12 cellular contexts compared by ENCODE assay signal in the genomic region with DNA sequence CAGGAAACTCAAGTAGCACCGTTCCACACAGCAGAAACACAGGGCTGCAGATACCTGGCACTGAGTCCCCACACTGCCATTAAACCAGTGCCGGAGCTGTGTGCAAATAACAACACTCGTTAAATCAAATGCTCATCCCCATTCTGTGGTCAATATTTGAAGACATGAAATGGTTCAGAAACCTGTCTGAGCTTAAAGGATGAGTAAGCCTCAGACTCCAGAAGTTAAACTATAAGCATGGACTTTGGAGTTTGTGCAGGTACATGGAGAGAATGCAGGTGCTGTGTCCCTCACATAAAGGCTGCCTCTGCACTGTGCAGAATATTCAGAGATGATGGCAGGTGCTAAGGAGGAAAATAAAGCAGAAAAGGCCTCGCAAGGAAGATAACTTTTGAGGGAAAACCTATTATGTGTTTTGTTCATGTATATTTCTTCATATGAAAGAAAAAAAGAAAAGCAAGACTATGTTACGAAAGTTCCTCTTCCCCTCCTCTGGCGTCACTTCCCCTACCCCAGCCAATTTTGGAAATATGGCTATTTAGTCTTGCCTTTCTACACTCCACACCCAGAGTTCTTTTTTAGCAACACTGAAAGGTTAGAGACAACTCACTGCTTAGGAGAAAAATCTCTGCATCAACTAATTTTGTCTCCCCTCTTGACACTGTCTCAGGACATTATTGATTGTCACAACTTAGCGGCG. TPM values are rescaled to one million over a fixed set of nuclear protein-coding genes. Genes with fewer than 3 reads are reported as not detected.
DNase-seq lines count a peak whose midpoint lies in the region; ATAC-seq and TF ChIP-seq lines count a peak whose summit lies in the region.
"Had no signal": no experiment of that assay in that cellular context is flagged by ENCODE, and none has a peak within 500 bp of the region (broad histone marks: within the 10 kb centered on the region; RNA-seq: fewer than 3 reads in every experiment).

No MANE protein-coding gene starts in this region.

- peak overlapping the region in 1 of 5 donors; percentile 31 for H3K9ac ChIP-seq in subcutaneous abdominal adipose tissue (ENCODE audit: low read length in 5 of 5)

- H3K4me1 ChIP-seq in adrenal gland (replicated peaks in 1 of 2), result peaks cover 8 to 44% of the 10 kb centered on the region in 2 donors
- H3K4me1 ChIP-seq in subcutaneous abdominal adipose tissue (ENCODE audit: control insufficient read depth in 5 of 5, insufficient read depth in 5 of 5, low read length in 5 of 5), result peaks cover 2 to 24% (median 24%) of the 10 kb centered on the region in 5 donors
- H3K4me1 ChIP-seq in uterus, result no peaks in the 10 kb centered on the region

- H3K4me3 Mint-ChIP-seq in activated CD8-positive, alpha-beta memory T cell treated with anti-CD3 and anti-CD28 coated beads, Interleukin-2, amount 10 ng/mL, durations not matched to agents 7 days and 5 days, result no peak overlapping the region
- H3K4me3 Mint-ChIP-seq: CD4-positive, alpha-beta memory T cell; IgD-negative memory B cell; stimulated activated naive B cell treated with anti-CD40 and anti-IgM and Interleukin-4, amounts not matched to agents 10 μg/mL and 1 μg/mL and 100 μg/mL, for 72 hours had no signal

- WGBS in adrenal gland, 4 donors, result 75 to 79% (median 76%) methylated on average over 8 of the region's 8 CpGs

- no peaks in the 10 kb centered on the region for H3K27me3 Mint-ChIP-seq in activated CD8-positive, alpha-beta memory T cell treated with anti-CD3 and anti-CD28 coated beads, Interleukin-2, amount 10 ng/mL, durations not matched to agents 7 days and 5 days
- H3K27me3 Mint-ChIP-seq: CD4-positive, alpha-beta memory T cell; stimulated activated naive B cell treated with anti-CD40 and anti-IgM and Interleukin-4, amounts not matched to agents 10 μg/mL and 1 μg/mL and 100 μg/mL, for 72 hours had no signal

- CTCF ChIA-PET in activated CD8-positive, alpha-beta memory T cell treated with anti-CD3 and anti-CD28 coated beads, Interleukin-2, amount 10 ng/mL, durations not matched to agents 7 days and 5 days (lab: Charles Lee), result no interaction called here

- no peaks in the 10 kb centered on the region for H3K9me3 Mint-ChIP-seq in activated CD8-positive, alpha-beta memory T cell treated with anti-CD3 and anti-CD28 coated beads, Interleukin-2, amount 10 ng/mL, durations not matched to agents 7 days and 5 days (ENCODE audit: low read depth)
- H3K9me3 Mint-ChIP-seq: CD4-positive, alpha-beta memory T cell; IgD-negative memory B cell; stimulated activated naive B cell treated with anti-CD40 and anti-IgM and Interleukin-4, amounts not matched to agents 10 μg/mL and 1 μg/mL and 100 μg/mL, for 72 hours had no signal

- H3K36me3 Mint-ChIP-seq in activated CD8-positive, alpha-beta memory T cell treated with anti-CD3 and anti-CD28 coated beads, Interleukin-2, amount 10 ng/mL, durations not matched to agents 7 days and 5 days, result peaks cover 13% of the 10 kb centered on the region
- H3K36me3 Mint-ChIP-seq: CD4-positive, alpha-beta memory T cell; stimulated activated naive B cell treated with anti-CD40 and anti-IgM and Interleukin-4, amounts not matched to agents 10 μg/mL and 1 μg/mL and 100 μg/mL, for 72 hours had no signal

- ATAC-seq in activated CD8-positive, alpha-beta memory T cell treated with anti-CD3 and anti-CD28 coated beads, Interleukin-2, amount 10 ng/mL, durations not matched to agents 7 days and 5 days, result no peak
- ATAC-seq: GM12878; stimulated activated naive B cell treated with anti-CD40 and anti-IgM and Interleukin-4, amounts not matched to agents 10 μg/mL and 1 μg/mL and 100 μg/mL, for 72 hours had no signal

- TF ChIP-seq POLR2A in adrenal gland (IDR thresholded peaks at IDR 0.05), result no peak
- no peak for TF ChIP-seq POLR2A in uterus (IDR thresholded peaks at IDR 0.05)

- in situ Hi-C loops in ACHN (cut with HindIII; ENCODE audit: low pct_ligation_motif_present, low pct_unique_long_range_greater_than_20kb, low sequenced_read_pairs), result no loop called here

- peaks cover 67% of the 10 kb centered on the region for H3K4me1 Mint-ChIP-seq in activated CD8-positive, alpha-beta memory T cell treated with anti-CD3 and anti-CD28 coated beads, Interleukin-2, amount 10 ng/mL, durations not matched to agents 7 days and 5 days

- H3K27ac ChIP-seq in adrenal gland (peak overlapping the region in 4 of 5 donors; percentile 51 to 84 (median 74)), subcutaneous abdominal adipose tissue (ENCODE audit: low read depth, low read length) (peak overlapping the region; percentile 52), uterus (no peak overlapping the region)

- no peak for TF ChIP-seq CTCF in adrenal gland (IDR thresholded peaks at IDR 0.05)
- TF ChIP-seq CTCF in uterus (IDR thresholded peaks at IDR 0.05), result no peak

- H3K9me3 ChIP-seq in adrenal gland (replicated peaks in 1 of 3) (no peaks in the 10 kb centered on the region), subcutaneous abdominal adipose tissue (ENCODE audit: control insufficient read depth in 5 of 5, low read length in 5 of 5) (no peaks in the 10 kb centered on the region), uterus (no peaks in the 10 kb centered on the region)

- H3K4me3 ChIP-seq in adrenal gland (no peak overlapping the region), subcutaneous abdominal adipose tissue (ENCODE audit: low read depth in 1 of 5, low read length in 5 of 5) (no peak overlapping the region), uterus (no peak overlapping the region)
- H3K4me3 ChIP-seq: GM12878 had no signal

- DNase-seq in activated CD8-positive, alpha-beta memory T cell treated with anti-CD3 and anti-CD28 coated beads, Interleukin-2, amount 10 ng/mL, durations not matched to agents 7 days and 5 days, result no peak
- no peak for DNase-seq in activated CD8-positive, alpha-beta memory T cell treated with anti-CD3 and anti-CD28 coated beads for 24 hours
- peak; percentile 84 for DNase-seq in NCI-H69 (lab: John Stamatoyannopoulos, UW)
- peak in 1 of 7 donors; percentile 5 for DNase-seq in adrenal gland
- no peak for DNase-seq in ACHN
- no peak for DNase-seq in stimulated activated CD4-positive, alpha-beta T cell treated with anti-CD3 and anti-CD28 coated beads, Interleukin-2, amount 100 ng/mL, for 48 hours
- no peak for DNase-seq in uterus
- DNase-seq: CD4-positive, alpha-beta memory T cell; stimulated activated naive B cell treated with anti-CD40 and anti-IgM and Interleukin-4, amounts not matched to agents 10 μg/mL and 1 μg/mL and 100 μg/mL, for 72 hours had no signal

- H3K27ac Mint-ChIP-seq in activated CD8-positive, alpha-beta memory T cell treated with anti-CD3 and anti-CD28 coated beads, Interleukin-2, amount 10 ng/mL, durations not matched to agents 7 days and 5 days, result peak overlapping the region; percentile 50
- H3K27ac Mint-ChIP-seq: IgD-negative memory B cell; stimulated activated naive B cell treated with anti-CD40 and anti-IgM and Interleukin-4, amounts not matched to agents 10 μg/mL and 1 μg/mL and 100 μg/mL, for 72 hours had no signal

- intact Hi-C loops in adrenal gland (cut with DNase I) (no loop called here), uterus (cut with DNase I; ENCODE audit: low total_unique reads) (no loop called here)

- H3K27me3 ChIP-seq in adrenal gland (no peaks in the 10 kb centered on the region), subcutaneous abdominal adipose tissue (ENCODE audit: control insufficient read depth in 5 of 5, insufficient read depth in 4 of 5, low read length in 5 of 5) (no peaks in the 10 kb centered on the region), uterus (no peaks in the 10 kb centered on the region)

- H3K36me3 ChIP-seq in adrenal gland (replicated peaks in 1 of 2) (no peaks in the 10 kb centered on the region), subcutaneous abdominal adipose tissue (ENCODE audit: control insufficient read depth in 5 of 5, insufficient read depth in 5 of 5, low read length in 5 of 5) (no peaks in the 10 kb centered on the region), uterus (no peaks in the 10 kb centered on the region)

RNA-seq across cellular contexts. Expression of gene MPP1, which starts 4.6 kb away (rescaled TPM):
- 10 to 100 TPM; 29.0 to 37.4 TPM for total RNA-seq in activated CD8-positive, alpha-beta memory T cell treated with anti-CD3 and anti-CD28 coated beads, Interleukin-2, amount 10 ng/mL, durations not matched to agents 7 days and 5 days
- 100 to 1,000 TPM in 1 of 8 donors, 10 to 100 TPM in 7; 47.3 to 188 (median 59.6) TPM for total RNA-seq in adrenal gland
- 10 to 100 TPM; 34.4 to 60.8 (median 53.0) TPM for polyA plus RNA-seq in adrenal gland
- 10 to 100 TPM in 3 of 4 donors, 1 to 10 TPM in 1; 8.5 to 31.0 (median 20.4) TPM for total RNA-seq in uterus

RNA-seq across cellular contexts. Expression of gene SMIM9, which starts 33.8 kb away (rescaled TPM):
- under 1 TPM in 1 of 2 experiments, not detected in 1; 0.26 TPM for total RNA-seq in activated CD8-positive, alpha-beta memory T cell treated with anti-CD3 and anti-CD28 coated beads, Interleukin-2, amount 10 ng/mL, durations not matched to agents 7 days and 5 days
- total RNA-seq in adrenal gland (not detected), uterus (not detected)
- not detected for polyA plus RNA-seq in adrenal gland
- total RNA-seq: CD4-positive, alpha-beta memory T cell; GM12878 had no signal
- polyA plus RNA-seq: CD4-positive, alpha-beta memory T cell; GM12878; IgD-negative memory B cell had no signal

RNA-seq across cellular contexts. Expression of gene DKC1, which starts 38.0 kb away (rescaled TPM):
- total RNA-seq in activated CD8-positive, alpha-beta memory T cell treated with anti-CD3 and anti-CD28 coated beads, Interleukin-2, amount 10 ng/mL, durations not matched to agents 7 days and 5 days, result 100 to 1,000 TPM in 1 of 2 experiments, 10 to 100 TPM in 1; 81.0 to 116 TPM
- 10 to 100 TPM; 20.2 to 48.6 (median 27.2) TPM for total RNA-seq in adrenal gland
- 100 to 1,000 TPM in 1 of 3 donors, 10 to 100 TPM in 2; 22.0 to 111 (median 37.4) TPM for polyA plus RNA-seq in adrenal gland
- total RNA-seq in uterus, result 10 to 100 TPM in 2 of 4 donors, 1 to 10 TPM in 2; 6.4 to 36.4 (median 19.1) TPM

RNA-seq across cellular contexts. Expression of gene GAB3, which starts 49.8 kb away (rescaled TPM):
- 10 to 100 TPM; 20.0 to 26.6 TPM for total RNA-seq in activated CD8-positive, alpha-beta memory T cell treated with anti-CD3 and anti-CD28 coated beads, Interleukin-2, amount 10 ng/mL, durations not matched to agents 7 days and 5 days
- 10 to 100 TPM in 1 of 8 donors, 1 to 10 TPM in 7; 4.0 to 11.8 (median 5.7) TPM for total RNA-seq in adrenal gland
- polyA plus RNA-seq in adrenal gland, result 1 to 10 TPM; 2.6 to 8.2 (median 3.5) TPM
- 10 to 100 TPM in 1 of 4 donors, 1 to 10 TPM in 3; 2.9 to 34.1 (median 7.2) TPM for total RNA-seq in uterus

Comparison
In these comparisons a context has a peak if more than half of its experiments do, and no peak if none do; other contexts are left out.
1. H3K27ac ChIP-seq: peak in adrenal gland (4 of 5) and subcutaneous abdominal adipose tissue (single experiment); none in uterus (0 of 2).